ENCODE assay signal across 8 cellular contexts in the genomic region with DNA sequence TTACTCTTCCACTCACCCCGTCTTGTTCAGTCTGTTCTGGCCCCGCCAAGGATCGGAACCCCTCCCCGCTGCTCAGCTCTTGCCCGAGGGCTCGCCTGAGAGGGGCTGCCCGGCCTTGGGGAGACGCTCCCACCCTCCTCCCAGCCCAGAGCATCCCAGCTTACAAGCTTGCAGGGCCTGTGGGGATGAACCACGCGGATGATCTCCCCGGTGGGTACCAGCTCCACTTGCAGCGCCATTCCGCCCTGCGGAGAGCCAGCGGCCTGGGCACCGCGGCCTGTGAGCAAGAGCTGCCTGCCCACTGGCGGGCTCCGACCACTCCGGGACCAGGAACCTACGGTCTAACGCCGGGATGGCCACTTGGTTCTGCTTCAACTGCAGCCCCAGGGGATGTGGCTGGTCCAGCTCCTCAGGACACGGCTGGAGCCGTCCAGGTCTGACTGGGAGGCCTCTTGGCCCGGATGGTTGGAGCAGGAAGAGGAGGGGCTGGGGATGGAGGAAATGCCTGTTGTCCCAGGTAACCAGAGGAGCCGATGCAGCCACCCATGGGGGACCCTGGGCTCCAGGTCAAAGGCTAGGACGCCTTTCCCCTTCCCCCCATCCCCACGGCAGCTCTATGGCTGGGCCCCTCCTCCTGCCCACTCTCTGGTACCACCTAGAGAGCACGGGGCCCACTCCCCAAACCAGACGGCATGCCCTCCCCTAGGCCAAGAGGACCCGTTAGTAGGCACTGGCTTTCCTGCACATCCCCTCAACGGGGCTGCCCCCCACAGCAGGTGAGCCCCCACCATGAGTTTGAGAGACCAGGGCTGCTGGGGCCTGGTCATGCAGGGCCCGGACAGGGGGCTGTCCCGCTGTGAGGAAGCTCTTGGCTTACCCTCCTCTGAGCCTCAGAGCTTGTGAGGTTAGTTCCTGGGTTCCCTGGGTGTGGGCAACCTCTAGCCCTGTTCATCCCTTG. TPM values are rescaled to one million over a fixed set of nuclear protein-coding genes. Genes with fewer than 3 reads are reported as not detected.
DNase-seq lines count a peak whose midpoint lies in the region; ATAC-seq and TF ChIP-seq lines count a peak whose summit lies in the region.

A gene with protein sequence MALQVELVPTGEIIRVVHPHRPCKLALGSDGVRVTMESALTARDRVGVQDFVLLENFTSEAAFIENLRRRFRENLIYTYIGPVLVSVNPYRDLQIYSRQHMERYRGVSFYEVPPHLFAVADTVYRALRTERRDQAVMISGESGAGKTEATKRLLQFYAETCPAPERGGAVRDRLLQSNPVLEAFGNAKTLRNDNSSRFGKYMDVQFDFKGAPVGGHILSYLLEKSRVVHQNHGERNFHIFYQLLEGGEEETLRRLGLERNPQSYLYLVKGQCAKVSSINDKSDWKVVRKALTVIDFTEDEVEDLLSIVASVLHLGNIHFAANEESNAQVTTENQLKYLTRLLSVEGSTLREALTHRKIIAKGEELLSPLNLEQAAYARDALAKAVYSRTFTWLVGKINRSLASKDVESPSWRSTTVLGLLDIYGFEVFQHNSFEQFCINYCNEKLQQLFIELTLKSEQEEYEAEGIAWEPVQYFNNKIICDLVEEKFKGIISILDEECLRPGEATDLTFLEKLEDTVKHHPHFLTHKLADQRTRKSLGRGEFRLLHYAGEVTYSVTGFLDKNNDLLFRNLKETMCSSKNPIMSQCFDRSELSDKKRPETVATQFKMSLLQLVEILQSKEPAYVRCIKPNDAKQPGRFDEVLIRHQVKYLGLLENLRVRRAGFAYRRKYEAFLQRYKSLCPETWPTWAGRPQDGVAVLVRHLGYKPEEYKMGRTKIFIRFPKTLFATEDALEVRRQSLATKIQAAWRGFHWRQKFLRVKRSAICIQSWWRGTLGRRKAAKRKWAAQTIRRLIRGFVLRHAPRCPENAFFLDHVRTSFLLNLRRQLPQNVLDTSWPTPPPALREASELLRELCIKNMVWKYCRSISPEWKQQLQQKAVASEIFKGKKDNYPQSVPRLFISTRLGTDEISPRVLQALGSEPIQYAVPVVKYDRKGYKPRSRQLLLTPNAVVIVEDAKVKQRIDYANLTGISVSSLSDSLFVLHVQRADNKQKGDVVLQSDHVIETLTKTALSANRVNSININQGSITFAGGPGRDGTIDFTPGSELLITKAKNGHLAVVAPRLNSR (minus strand): TSS at position 438 of the 958 bp plus-strand sequence. CDS start 199 bp downstream, at position 239.

- H3K27ac ChIP-seq in substantia nigra (ENCODE audit: low read depth, low read length, poor library complexity, severe bottlenecking), result peak within 1 kb of the TSS; percentile 68

- no peak for ATAC-seq in activated CD4-positive, alpha-beta T cell treated with anti-CD3 and anti-CD28 coated beads for 36 hours

- intact Hi-C loops in activated CD4-positive, alpha-beta T cell treated with anti-CD3 and anti-CD28 coated beads for 36 hours (cut with DNase I, micrococcal nuclease), result no loop called here
- intact Hi-C loops in MCF 10A (cut with micrococcal nuclease), result no loop called here

- no TSS peak for BruUV-seq in MCF 10A (replicated peaks; lab: Mats Ljungman, UMichigan)

- H3K4me3 Mint-ChIP-seq in activated CD4-positive, alpha-beta T cell treated with anti-CD3 and anti-CD28 coated beads for 36 hours, result peak within 1 kb of the TSS; percentile 72
- H3K4me3 Mint-ChIP-seq in MCF 10A (ENCODE audit: unreplicated experiment), result peak within 1 kb of the TSS; percentile 83

- CTCF ChIA-PET in activated CD4-positive, alpha-beta T cell treated with anti-CD3 and anti-CD28 coated beads for 36 hours (lab: Charles Lee), result interaction anchor here (0.7 to 1.1 kb wide), 4 partner anchors 17 to 940 kb away, joined by 3 to 5 read pairs (median 4); no protein-coding TSS in a partner anchor
- CTCF ChIA-PET in MCF 10A (lab: Yijun Ruan, JAX), result interaction anchor here (0.6 to 2.2 kb wide), 4 partner anchors 23 to 290 kb away, joined by 3 to 12 read pairs (median 4); a partner anchor contains a TSS

- H3K4me1 Mint-ChIP-seq in activated CD4-positive, alpha-beta T cell treated with anti-CD3 and anti-CD28 coated beads for 36 hours, result peaks cover 29% of the 10 kb centered on the region
- peaks cover 24% of the 10 kb centered on the region for H3K4me1 Mint-ChIP-seq in MCF 10A (ENCODE audit: insufficient read depth, unreplicated experiment)

- H3K9me3 Mint-ChIP-seq in activated CD4-positive, alpha-beta T cell treated with anti-CD3 and anti-CD28 coated beads for 36 hours (ENCODE audit: low read depth), result no peaks in the 10 kb centered on the region
- no peaks in the 10 kb centered on the region for H3K9me3 Mint-ChIP-seq in MCF 10A (ENCODE audit: unreplicated experiment)

- H3K36me3 Mint-ChIP-seq in activated CD4-positive, alpha-beta T cell treated with anti-CD3 and anti-CD28 coated beads for 36 hours (ENCODE audit: low read depth), result no peaks in the 10 kb centered on the region
- H3K36me3 Mint-ChIP-seq in MCF 10A (ENCODE audit: insufficient read depth, unreplicated experiment), result peaks cover 7% of the 10 kb centered on the region

- H3K27ac Mint-ChIP-seq in activated CD4-positive, alpha-beta T cell treated with anti-CD3 and anti-CD28 coated beads for 36 hours, result peak within 1 kb of the TSS; percentile 59
- H3K27ac Mint-ChIP-seq in MCF 10A (ENCODE audit: low read depth, unreplicated experiment), result peak within 1 kb of the TSS; percentile 81

- no peaks in the 10 kb centered on the region for H3K27me3 Mint-ChIP-seq in activated CD4-positive, alpha-beta T cell treated with anti-CD3 and anti-CD28 coated beads for 36 hours
- no peaks in the 10 kb centered on the region for H3K27me3 Mint-ChIP-seq in MCF 10A (ENCODE audit: insufficient read depth, unreplicated experiment)

- POLR2A ChIA-PET in activated CD4-positive, alpha-beta T cell treated with anti-CD3 and anti-CD28 coated beads for 36 hours (lab: Charles Lee), result interaction anchor here (1.0 kb wide), 1 partner anchor 32 kb away, joined by 4 read pairs; no protein-coding TSS in a partner anchor
- POLR2A ChIA-PET in MCF 10A (lab: Yijun Ruan, JAX), result interaction anchor here (0.6 to 1.4 kb wide), 9 partner anchors 10 to 125 kb away, joined by 3 to 6 read pairs (median 4); a partner anchor contains a TSS

- TF ChIP-seq CTCF in MCF 10A (IDR thresholded peaks at IDR 0.05; ENCODE audit: unreplicated experiment), result no peak

- DNase-seq in activated CD4-positive, alpha-beta T cell treated with anti-CD3 and anti-CD28 coated beads for 36 hours, result no peak
- DNase-seq in activated CD4-positive, alpha-beta T cell treated with anti-CD3 and anti-CD28 coated beads, Interleukin-2, amount 50 U/mL, for 1 hour, result no peak
- DNase-seq in MCF 10A (ENCODE audit: unreplicated experiment) (no peak), left kidney (ENCODE audit: low read depth, low spot score) (peak; percentile 54), substantia nigra (lab: John Stamatoyannopoulos, UW) (peak in 1 of 49 donors; percentile 27), AG08395 (ENCODE audit: low spot score) (no peak), HCEC 1CT (no peak), SW 1271 (lab: John Stamatoyannopoulos, UW) (no peak)

RNA-seq across cellular contexts. Expression of the gene that starts here (rescaled TPM):
- total RNA-seq in activated CD4-positive, alpha-beta T cell treated with anti-CD3 and anti-CD28 coated beads for 36 hours, result 10 to 100 TPM; 21.7 to 24.1 TPM
- total RNA-seq in MCF 10A (2022), result 175 and 216 TPM in 2 replicates
